Comparison of ENCODE assay signal across 9 cellular contexts in genomic region chrX:29555465-29556091, GRCh38.
A peak's percentile ranks its signal among the peaks of the same experiment; 100 is the strongest.
DNase-seq lines count a peak whose midpoint lies in the region; ATAC-seq and TF ChIP-seq lines count a peak whose summit lies in the region.
"Had no signal": no experiment of that assay in that cellular context is flagged by ENCODE, and none has a peak within 500 bp of the region (broad histone marks: within the 10 kb centered on the region; RNA-seq: fewer than 3 reads in every experiment).

No MANE protein-coding gene starts in this region.

- H3K27me3 ChIP-seq in brain microvascular endothelial cell (replicated peaks): no peaks in the 10 kb centered on the region
- H3K27me3 ChIP-seq: BE2C had no signal

- no peaks in the 10 kb centered on the region for H3K36me3 ChIP-seq in brain microvascular endothelial cell (replicated peaks)
- H3K36me3 ChIP-seq: BE2C had no signal

- ATAC-seq in GM18499 (IDR thresholded peaks at IDR 0.05; ENCODE audit: insufficient read depth, unreplicated experiment) (peak; percentile 99), GM19455 (IDR thresholded peaks at IDR 0.05; ENCODE audit: unreplicated experiment) (peak; percentile 96), HG02885 (IDR thresholded peaks at IDR 0.05; ENCODE audit: poor library complexity, unreplicated experiment) (peak; percentile 98), HG03575 (IDR thresholded peaks at IDR 0.05; ENCODE audit: extremely low read depth, insufficient number of reproducible peaks, low FRiP score, unreplicated experiment) (peak; percentile 99)

- in situ Hi-C loops in brain microvascular endothelial cell (cut with HindIII; ENCODE audit: low pct_ligation_motif_present, low sequenced_read_pairs): no loop called here

- no peak overlapping the region for H3K4me3 ChIP-seq in brain microvascular endothelial cell (ENCODE audit: low read depth, low read length)

- no peak for TF ChIP-seq CTCF in brain microvascular endothelial cell (IDR thresholded peaks at IDR 0.05; ENCODE audit: low read depth, low read length, missing control alignments)

- no peak for DNase-seq in GF-D8 (lab: John Stamatoyannopoulos, UW)
- no peak for DNase-seq in NCI-H69 (lab: John Stamatoyannopoulos, UW)
- DNase-seq in kidney glomerular epithelial cell (lab: John Stamatoyannopoulos, UW): no peak
- DNase-seq in brain microvascular endothelial cell: no peak
- DNase-seq: BE2C had no signal

- no peak overlapping the region for H3K27ac ChIP-seq in brain microvascular endothelial cell
